In the genomic region with DNA sequence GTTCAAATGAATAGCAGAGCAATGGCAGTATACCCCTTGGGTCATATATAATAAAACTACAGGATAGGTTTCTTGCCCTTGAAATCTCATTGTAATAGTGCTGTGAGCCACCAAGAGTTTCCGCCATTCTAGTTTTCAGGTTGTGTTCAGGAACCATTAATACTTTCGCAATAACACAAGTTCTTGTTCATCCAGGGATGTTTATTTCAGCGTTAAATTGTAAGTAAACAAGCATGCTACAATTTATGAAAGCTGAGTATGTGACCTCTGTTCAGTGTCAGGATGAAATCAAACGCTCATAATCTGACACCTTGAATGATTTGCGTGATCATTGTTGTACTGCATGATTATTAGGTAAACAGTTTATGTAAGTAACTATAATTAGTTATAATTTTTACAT, we compare ENCODE assay signal across 26 cellular contexts.
"Had no signal": no experiment of that assay in that cellular context is flagged by ENCODE, and none has a peak within 500 bp of the region (broad histone marks: within the 10 kb centered on the region; RNA-seq: fewer than 3 reads in every experiment).

No MANE protein-coding gene starts in this region.

- DNase-seq: activated CD4-positive, alpha-beta T cell treated with anti-CD3 and anti-CD28 coated beads for 48 hours; activated CD4-positive, alpha-beta T cell treated with anti-CD3 and anti-CD28 coated beads, Interleukin-2, amount 50 U/mL, for 4 hours; activated CD4-positive, CD25-positive, alpha-beta regulatory T cell treated with anti-CD3 and anti-CD28 coated beads, Interleukin-2, amount 50 U/mL, for 72 hours; activated CD8-positive, alpha-beta memory T cell treated with anti-CD3 and anti-CD28 coated beads, Interleukin-2, amount 50 U/mL, for 48 hours; activated CD8-positive, alpha-beta T cell treated with anti-CD3 and anti-CD28 coated beads, Interleukin-2, amount 10 ng/mL, durations not matched to agents 7 days and 5 days; activated effector memory CD4-positive, alpha-beta T cell treated with Interleukin-2 at 50 U/mL for 16 hours; activated naive CD4-positive, alpha-beta T cell; activated T-cell treated with anti-CD3 and anti-CD28 coated beads, Interleukin-2, amount 50 U/mL, for 1 hour; amniotic stem cell; body of pancreas; central memory CD4-positive, alpha-beta T cell; NCI-H1092; NCI-H1417 treated with DMSO at 0.1 percent for 48 hours; NCI-H1694; NCI-H2029; NCI-H2107; NCI-H2171 treated with DMSO at 0.1 percent for 48 hours; NCI-H226; NCI-H526; PC-3; SHP77 treated with DMSO at 0.1 percent for 48 hours; T-helper 17 cell; T-helper 9 cell had no signal

- H3K36me3 Mint-ChIP-seq: activated naive CD4-positive, alpha-beta T cell treated with anti-CD3 and anti-CD28 coated beads, Interleukin-2, amount 50 U/mL, for 24 hours; WTC11 had no signal

- H3K9me3 Mint-ChIP-seq: activated naive CD4-positive, alpha-beta T cell treated with anti-CD3 and anti-CD28 coated beads, Interleukin-2, amount 50 U/mL, for 24 hours; WTC11 had no signal

- H3K27ac Mint-ChIP-seq: activated CD8-positive, alpha-beta T cell treated with anti-CD3 and anti-CD28 coated beads, Interleukin-2, amount 10 ng/mL, durations not matched to agents 7 days and 5 days had no signal

- H3K4me3 Mint-ChIP-seq: WTC11 had no signal

- H3K27ac ChIP-seq: body of pancreas had no signal

- H3K27me3 ChIP-seq: ascending aorta, body of pancreas had no signal

- ATAC-seq: body of pancreas, PC-3, WTC11 had no signal

- H3K27me3 Mint-ChIP-seq: activated naive CD4-positive, alpha-beta T cell treated with anti-CD3 and anti-CD28 coated beads, Interleukin-2, amount 50 U/mL, for 24 hours had no signal

- H3K4me3 ChIP-seq: ascending aorta, body of pancreas had no signal

- H3K36me3 ChIP-seq: ascending aorta had no signal

- H3K9me3 ChIP-seq: ascending aorta, body of pancreas had no signal
